19 cellular contexts compared by ENCODE assay signal in the genomic region with DNA sequence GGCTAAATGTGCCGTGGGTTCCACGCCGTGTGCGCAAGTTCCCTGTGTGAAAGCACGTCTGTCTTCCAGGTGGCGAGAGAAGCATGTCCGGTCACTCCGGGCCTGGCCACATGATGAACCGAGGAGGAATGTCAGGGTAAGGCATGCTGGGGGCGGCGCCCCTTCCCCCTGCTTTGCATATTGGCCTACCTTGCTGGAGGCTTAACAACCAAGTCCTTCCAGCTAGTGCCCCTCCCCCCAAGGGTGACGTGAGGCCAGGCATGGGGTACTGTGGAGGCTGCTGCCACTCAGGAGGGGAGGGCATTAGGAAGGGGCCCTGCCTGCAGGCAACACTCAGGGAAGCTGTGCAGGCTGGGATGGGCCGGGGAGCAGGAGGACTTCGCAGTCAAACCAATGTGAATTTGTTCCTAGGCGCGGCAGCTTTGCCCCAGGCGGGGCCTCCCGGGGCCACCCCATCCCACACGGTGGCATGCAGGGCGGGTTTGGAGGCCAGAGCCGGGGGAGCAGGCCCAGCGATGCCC. TPM values are rescaled to one million over a fixed set of nuclear protein-coding genes. Genes with fewer than 3 reads are reported as not detected.
A peak's percentile ranks its signal among the peaks of the same experiment; 100 is the strongest.
DNase-seq lines count a peak whose midpoint lies in the region; ATAC-seq, FAIRE-seq and TF ChIP-seq lines count a peak whose summit lies in the region.
"Had no signal": no experiment of that assay in that cellular context is flagged by ENCODE, and none has a peak within 500 bp of the region (broad histone marks: within the 10 kb centered on the region; RNA-seq: fewer than 3 reads in every experiment).

No MANE protein-coding gene starts in this region.

- H3K4me3 ChIP-seq in A549 = no peak overlapping the region
- no peak overlapping the region for H3K4me3 ChIP-seq in H7 (ENCODE audit: insufficient read depth, low read depth, low read length)
- no peak overlapping the region for H3K4me3 ChIP-seq in vagina
- H3K4me3 ChIP-seq: ascending aorta, HAP-1, testis had no signal

- TF ChIP-seq CTCF in A549 (IDR thresholded peaks at IDR 0.05) (no peak), WTC11 (IDR thresholded peaks at IDR 0.05) (no peak), vagina (IDR thresholded peaks at IDR 0.05) (no peak), GM13977 (IDR thresholded peaks at IDR 0.05; ENCODE audit: extremely low read depth, insufficient read depth, missing control alignments) (no peak)

- H3K36me3 ChIP-seq in H7 (replicated peaks; ENCODE audit: control insufficient read depth, insufficient read depth, low read length) (peaks cover 40% of the 10 kb centered on the region), vagina (peaks cover 2 to 71% of the 10 kb centered on the region in 2 donors)

- no peak for FAIRE-seq in A549 (lab: Jason Lieb, UNC)
- FAIRE-seq: colon, D721Med, RCC 7860 had no signal

- peaks cover 63% of the 10 kb centered on the region for H3K36me3 Mint-ChIP-seq in WTC11

- intact Hi-C loops in vagina (cut with DNase I) = no loop called here

- TF ChIP-seq EP300 in A549 (IDR thresholded peaks at IDR 0.05) = no peak

- POLR2A ChIA-PET in A549 (lab: Yijun Ruan, JAX) = no interaction called here
- POLR2A ChIA-PET in WTC11 (lab: Charles Lee) = no interaction called here

- TF ChIP-seq POLR2A in A549 (IDR thresholded peaks at IDR 0.05; ENCODE audit: low read length) (no peak), vagina (IDR thresholded peaks at IDR 0.05) (no peak)

- no peaks in the 10 kb centered on the region for H3K27me3 Mint-ChIP-seq in WTC11 (ENCODE audit: low read depth)

- peak overlapping the region; percentile 86 for H3K27ac Mint-ChIP-seq in WTC11

- TF ChIP-seq RAD21 in A549 (conservative IDR thresholded peaks at IDR 0.05 in 1 of 2, IDR thresholded peaks at IDR 0.05 in 1 of 2) = no peak

- H3K27ac ChIP-seq in A549 (no peak overlapping the region), vagina (no peak overlapping the region)
- H3K27ac ChIP-seq: ascending aorta, testis had no signal

- in situ Hi-C loops in GM13977 (cut with MboI; ENCODE audit: low pct_unique_long_range_greater_than_20kb, low sequenced_read_pairs, unreplicated experiment) = no loop called here

- CTCF ChIA-PET in A549 (lab: Yijun Ruan, JAX) (no interaction called here), WTC11 (lab: Charles Lee) (interaction anchor here (1.3 to 4.1 kb wide), 2 partner anchors 19 to 22 kb away, joined by 7 to 15 read pairs; a partner anchor contains a TSS)

- no peaks in the 10 kb centered on the region for H3K9me3 Mint-ChIP-seq in WTC11
- H3K9me3 Mint-ChIP-seq: immature natural killer cell had no signal

- WGBS in A549 (ENCODE audit: missing lambda C conversion rate) = 91% methylated on average over 7 of the region's 22 CpGs

- ATAC-seq in A549 (0 out of 6 replicates have a peak, but pooled peaks have one; percentile 11 to 19), WTC11 (peak; percentile 76), HG02840 (IDR thresholded peaks at IDR 0.05; ENCODE audit: low FRiP score, unreplicated experiment) (no peak), GM18502 (IDR thresholded peaks at IDR 0.05; ENCODE audit: poor library complexity, unreplicated experiment) (no peak)
- ATAC-seq: sciatic nerve had no signal

- DNase-seq in A549 (ENCODE audit: low read depth in 1 of 2, low spot score in 1 of 2) = no peak
- peak; percentile 91 for DNase-seq in H7
- DNase-seq in WTC11 (ENCODE audit: low spot score) = peak; percentile 75
- peak; percentile 97 for DNase-seq in islet precursor cell
- DNase-seq in vagina (ENCODE audit: extremely low spot score in 2 of 2) = no peak
- DNase-seq in GM13977 (ENCODE audit: low spot score) = no peak
- DNase-seq: activated CD8-positive, alpha-beta memory T cell treated with anti-CD3 and anti-CD28 coated beads for 24 hours; AML-193; immature natural killer cell; NCI-H2081; testis had no signal

- H3K4me1 ChIP-seq in A549 (peaks cover 14% of the 10 kb centered on the region), vagina (no peaks in the 10 kb centered on the region)
- H3K4me1 ChIP-seq: ascending aorta, HAP-1, testis had no signal

- H3K27me3 ChIP-seq in H7 (ENCODE audit: control insufficient read depth, insufficient read depth, low read length) (no peaks in the 10 kb centered on the region), vagina (no peaks in the 10 kb centered on the region)
- H3K27me3 ChIP-seq: ascending aorta, testis had no signal

- H3K9me3 ChIP-seq in A549 (no peaks in the 10 kb centered on the region), vagina (no peaks in the 10 kb centered on the region)
- H3K9me3 ChIP-seq: ascending aorta, HAP-1, testis had no signal

- H3K4me3 Mint-ChIP-seq in WTC11 = no peak overlapping the region
- H3K4me3 Mint-ChIP-seq: immature natural killer cell had no signal

- H3K4me1 Mint-ChIP-seq in WTC11 = peaks cover 11% of the 10 kb centered on the region

- no peak overlapping the region for H3K4me2 ChIP-seq in A549

TF ChIP-seq in A549, 52 proteins besides CTCF, POLR2A, EP300 and RAD21 (continues in another document):
- TF ChIP-seq CHD4 (IDR thresholded peaks at IDR 0.05; ENCODE audit: borderline replicate concordance) = no peak
- TF ChIP-seq CHD2 (IDR thresholded peaks at IDR 0.05; ENCODE audit: low read length, partially characterized antibody) = no peak
- no peak for TF ChIP-seq BHLHE40 (IDR thresholded peaks at IDR 0.05; ENCODE audit: low read depth, low read length)
- TF ChIP-seq RNF2 (IDR thresholded peaks at IDR 0.05; ENCODE audit: borderline replicate concordance, low read depth) = no peak
- no peak for TF ChIP-seq HOXA7 (CRISPR knock-in tag; IDR thresholded peaks at IDR 0.05)
- no peak for TF ChIP-seq ESRRA (IDR thresholded peaks at IDR 0.05; ENCODE audit: borderline replicate concordance, low read length)
- TF ChIP-seq ZFP36 (IDR thresholded peaks at IDR 0.05; ENCODE audit: borderline replicate concordance, partially characterized antibody) = no peak
- TF ChIP-seq HOXB13 (CRISPR knock-in tag; IDR thresholded peaks at IDR 0.05; ENCODE audit: low read depth) = no peak

RNA-seq across cellular contexts. Expression of a gene that starts 12.5 kb away (rescaled TPM):
- polyA plus RNA-seq in A549 (2011; rRNA removed) (19.1 and 20.5 TPM in 2 replicates), A549 (2017; fragmentation: RNase III; extraction: RNeasy Plus Mini Kit Qiagen cat#74134 plus additional on column Dnase treatment) (43.1 to 48.8 TPM (median 48.6 TPM) in 3 replicates)
- 60.3 and 75.4 TPM in 2 replicates for polyA plus RNA-seq in A549 (2012; cell fraction: cytosol; rRNA removed)
- polyA plus RNA-seq in A549 (2012; cell fraction: nucleus; rRNA removed) = 50.4 and 61.7 TPM in 2 replicates
- polyA minus RNA-seq in A549 (2011; rRNA and poly(A)+ RNA removed) = 9.2 and 11.4 TPM in 2 replicates
- 53.1 and 71.4 TPM in 2 replicates for total RNA-seq in H7 (2014; rRNA removed; shearing (Covaris generic))
- total RNA-seq in WTC11 (2021) (30.0 to 32.8 TPM (median 32.5 TPM) in 3 replicates), vagina (83.2 TPM)

RNA-seq across cellular contexts. Expression of a gene that starts 13.0 kb away (rescaled TPM):
- polyA plus RNA-seq in A549 (2011; rRNA removed) = 2.5 and 2.8 TPM in 2 replicates
- 3.9 and 5.9 TPM in 2 replicates for polyA plus RNA-seq in A549 (2012; cell fraction: cytosol; rRNA removed)
- 6.4 and 7.5 TPM in 2 replicates for polyA plus RNA-seq in A549 (2012; cell fraction: nucleus; rRNA removed)
- 2.7 to 4.8 TPM (median 4.8 TPM) in 3 replicates for polyA plus RNA-seq in A549 (2017; fragmentation: RNase III; extraction: RNeasy Plus Mini Kit Qiagen cat#74134 plus additional on column Dnase treatment)
- polyA minus RNA-seq in A549 (2011; rRNA and poly(A)+ RNA removed) = 0.87 and 1.2 TPM in 2 replicates
- 12.0 and 16.2 TPM in 2 replicates for total RNA-seq in H7 (2014; rRNA removed; shearing (Covaris generic))
- total RNA-seq in WTC11 (2021) = 11.8 to 19.1 TPM (median 15.5 TPM) in 3 replicates
- 10.3 TPM for total RNA-seq in vagina

RNA-seq across cellular contexts. Expression of a gene that starts 22.3 kb away (rescaled TPM):
- 329 and 368 TPM in 2 replicates for polyA plus RNA-seq in A549 (2011; rRNA removed)
- 807 and 852 TPM in 2 replicates for polyA plus RNA-seq in A549 (2012; cell fraction: cytosol; rRNA removed)
- 274 and 372 TPM in 2 replicates for polyA plus RNA-seq in A549 (2012; cell fraction: nucleus; rRNA removed)
- polyA plus RNA-seq in A549 (2017; fragmentation: RNase III; extraction: RNeasy Plus Mini Kit Qiagen cat#74134 plus additional on column Dnase treatment) = 1,385 to 1,590 TPM (median 1,396 TPM) in 3 replicates
- 160 and 210 TPM in 2 replicates for polyA minus RNA-seq in A549 (2011; rRNA and poly(A)+ RNA removed)
- total RNA-seq in H7 (2014; rRNA removed; shearing (Covaris generic)) = 1,318 and 1,675 TPM in 2 replicates
- 1,080 to 1,240 TPM (median 1,178 TPM) in 3 replicates for total RNA-seq in WTC11 (2021)
- 703 TPM for total RNA-seq in vagina

RNA-seq across cellular contexts. Expression of a gene that starts 44.9 kb away (rescaled TPM):
- polyA plus RNA-seq in A549 (2011; rRNA removed) (37.5 and 55.0 TPM in 2 replicates), A549 (2017; fragmentation: RNase III; extraction: RNeasy Plus Mini Kit Qiagen cat#74134 plus additional on column Dnase treatment) (69.8 to 74.3 TPM (median 74.0 TPM) in 3 replicates)
- 94.3 and 109 TPM in 2 replicates for polyA plus RNA-seq in A549 (2012; cell fraction: cytosol; rRNA removed)
- polyA plus RNA-seq in A549 (2012; cell fraction: nucleus; rRNA removed) = 182 and 209 TPM in 2 replicates
- polyA minus RNA-seq in A549 (2011; rRNA and poly(A)+ RNA removed) = 16.4 and 17.4 TPM in 2 replicates
- total RNA-seq in H7 (2014; rRNA removed; shearing (Covaris generic)) = 44.4 and 64.4 TPM in 2 replicates
- total RNA-seq in WTC11 (2021) (106 to 141 TPM (median 110 TPM) in 3 replicates), vagina (145 TPM)

RNA-seq across cellular contexts. Expression of a gene that starts 45.2 kb away (rescaled TPM):
- 23.4 and 33.2 TPM in 2 replicates for polyA plus RNA-seq in A549 (2011; rRNA removed)
- 40.5 and 46.1 TPM in 2 replicates for polyA plus RNA-seq in A549 (2012; cell fraction: cytosol; rRNA removed)
- polyA plus RNA-seq in A549 (2012; cell fraction: nucleus; rRNA removed) = 49.2 and 67.8 TPM in 2 replicates
- polyA plus RNA-seq in A549 (2017; fragmentation: RNase III; extraction: RNeasy Plus Mini Kit Qiagen cat#74134 plus additional on column Dnase treatment) = 42.2 to 52.3 TPM (median 51.2 TPM) in 3 replicates
- polyA minus RNA-seq in A549 (2011; rRNA and poly(A)+ RNA removed) = 25.1 and 29.9 TPM in 2 replicates
- 26.6 and 34.3 TPM in 2 replicates for total RNA-seq in H7 (2014; rRNA removed; shearing (Covaris generic))
- 70.0 to 100 TPM (median 77.8 TPM) in 3 replicates for total RNA-seq in WTC11 (2021)
- total RNA-seq in vagina = 85.4 TPM

Comparison
In these comparisons a context has a peak if more than half of its experiments do, and no peak if none do; other contexts are left out.
1. ATAC-seq: peak in A549 (2 of 2) and WTC11 (single experiment); none in HG02840 (single experiment) and GM18502 (single experiment).
2. DNase-seq: peak in H7 (single experiment), WTC11 (single experiment) and islet precursor cell (single experiment); none in A549 (0 of 2), vagina (0 of 2) and GM13977 (single experiment).